ENCODE assay signal across 1 cellular context in the genomic region with DNA sequence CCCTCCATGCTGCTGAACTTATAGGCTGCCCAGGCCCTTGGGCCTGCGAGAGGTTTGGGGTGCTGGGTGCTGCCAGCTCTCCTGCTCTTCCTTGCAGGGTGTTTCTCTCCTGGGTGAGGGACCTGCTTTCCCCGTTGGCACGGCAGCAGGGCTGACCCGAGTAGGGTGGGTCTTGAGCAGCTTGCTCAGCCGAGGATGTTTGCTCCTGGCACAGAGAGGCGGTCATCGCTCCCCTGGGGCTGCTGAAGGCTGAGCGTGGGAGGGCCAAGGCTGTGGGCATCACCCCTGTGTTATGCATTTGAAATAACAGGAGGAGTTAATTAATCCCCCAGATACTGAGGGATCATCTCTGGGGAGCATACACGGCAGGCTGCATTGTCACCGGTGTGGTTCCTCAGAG.
TF ChIP-seq lines count a peak whose summit lies in the region.

No MANE protein-coding gene starts in this region.

TF ChIP-seq in HepG2, 621 proteins besides CTCF, POLR2A, EP300 and RAD21:
- no peak for TF ChIP-seq SCMH1 (CRISPR knock-in tag; IDR thresholded peaks at IDR 0.05; ENCODE audit: borderline replicate concordance)
- 0 out of 2 replicates have a peak, but pooled peaks have one; percentile 6 for TF ChIP-seq GABPA (IDR thresholded peaks at IDR 0.05; ENCODE audit: low read depth, low read length)
- no peak for TF ChIP-seq GABPA (CRISPR knock-in tag; IDR thresholded peaks at IDR 0.05; ENCODE audit: low read depth)
